24 cellular contexts compared by ENCODE assay signal in the genomic region with DNA sequence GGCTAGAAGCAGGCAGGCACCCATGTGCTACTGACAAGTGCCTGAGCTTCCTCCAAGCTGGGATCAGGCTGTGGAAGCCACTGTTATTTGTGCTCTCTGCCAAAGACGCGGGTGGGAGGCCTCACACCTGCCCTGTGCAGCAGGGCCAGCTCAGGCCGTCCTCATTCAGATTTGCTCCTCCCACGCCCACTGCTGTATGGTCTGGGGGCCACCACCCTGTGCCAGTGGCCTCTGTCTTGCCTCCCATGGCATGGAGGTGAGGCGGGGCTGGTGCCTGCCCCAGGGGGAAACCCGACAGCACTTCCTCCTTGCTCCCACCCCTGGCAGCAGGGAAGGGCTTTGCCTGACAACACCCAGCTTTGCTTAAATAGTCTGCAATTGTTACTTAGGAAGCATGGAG.
"Had no signal": no experiment of that assay in that cellular context is flagged by ENCODE, and none has a peak within 500 bp of the region (broad histone marks: within the 10 kb centered on the region; RNA-seq: fewer than 3 reads in every experiment).

No MANE protein-coding gene starts in this region.

- H3K27ac Mint-ChIP-seq: activated CD8-positive, alpha-beta T cell treated with anti-CD3 and anti-CD28 coated beads for 36 hours; activated naive CD4-positive, alpha-beta T cell treated with anti-CD3 and anti-CD28 coated beads, Interleukin-2, amount 10 ng/mL, durations not matched to agents 7 days and 5 days; activated naive CD8-positive, alpha-beta T cell treated with anti-CD3 and anti-CD28 coated beads, Interleukin-2, amount 10 ng/mL, durations not matched to agents 7 days and 5 days; activated T-cell treated with anti-CD3 and anti-CD28 coated beads, Interleukin-2, amount 50 U/mL, for 72 hours; activated T-helper 2 cell treated with anti-CD3 and anti-CD28 coated beads, Interferon-gamma antibody, Interleukin-2, Interleukin-4, amounts not matched to agents 10 μg/mL and 5 μg/mL and 100 μg/mL, durations not matched to agents 14 hours and 24 hours and 36 hours; T-helper 17 cell had no signal

- H3K27me3 ChIP-seq: adrenal gland had no signal

- H3K9me3 ChIP-seq: adrenal gland had no signal

- H3K36me3 Mint-ChIP-seq: activated naive CD4-positive, alpha-beta T cell treated with anti-CD3 and anti-CD28 coated beads, Interleukin-2, amount 10 ng/mL, durations not matched to agents 7 days and 5 days; activated naive CD8-positive, alpha-beta T cell treated with anti-CD3 and anti-CD28 coated beads, Interleukin-2, amount 10 ng/mL, durations not matched to agents 7 days and 5 days had no signal

- H3K4me3 Mint-ChIP-seq: activated CD8-positive, alpha-beta T cell treated with anti-CD3 and anti-CD28 coated beads for 36 hours; activated naive CD4-positive, alpha-beta T cell treated with anti-CD3 and anti-CD28 coated beads, Interleukin-2, amount 10 ng/mL, durations not matched to agents 7 days and 5 days; activated naive CD8-positive, alpha-beta T cell treated with anti-CD3 and anti-CD28 coated beads, Interleukin-2, amount 10 ng/mL, durations not matched to agents 7 days and 5 days; activated T-cell treated with anti-CD3 and anti-CD28 coated beads, Interleukin-2, amount 50 U/mL, for 72 hours; T-helper 17 cell had no signal

- H3K4me1 ChIP-seq: adrenal gland had no signal

- H3K27ac ChIP-seq: adrenal gland, VCaP had no signal

- H3K36me3 ChIP-seq: adrenal gland had no signal

- H3K4me3 ChIP-seq: adrenal gland, K562 had no signal

- DNase-seq: activated CD4-positive, alpha-beta T cell treated with anti-CD3 and anti-CD28 coated beads for 4 hours; activated CD8-positive, alpha-beta memory T cell treated with anti-CD3 and anti-CD28 coated beads, Interleukin-2, amount 50 U/mL, for 4 hours; activated CD8-positive, alpha-beta T cell treated with anti-CD3 and anti-CD28 coated beads for 36 hours; activated gamma-delta T cell treated with Interleukin-2 at 50 U/mL for 16 hours; activated naive CD4-positive, alpha-beta T cell treated with anti-CD3 and anti-CD28 coated beads, Interleukin-2, amount 10 ng/mL, durations not matched to agents 7 days and 5 days; activated naive CD8-positive, alpha-beta T cell treated with anti-CD3 and anti-CD28 coated beads, Interleukin-2, amount 10 ng/mL, durations not matched to agents 7 days and 5 days; activated T-cell treated with anti-CD3 and anti-CD28 coated beads, Interleukin-2, amount 50 U/mL, for 72 hours; adrenal gland; anterior cingulate cortex; Karpas-422; MM.1S; NCI-H1105; NCI-H1436; NCI-H1694 treated with DMSO at 0.1 percent for 48 hours; NCI-H2029 treated with DMSO at 0.1 percent for 48 hours; NCI-H345; NCI-H510A; NCI-H526 treated with DMSO at 0.1 percent for 48 hours; SIG-M5; T-helper 17 cell; T1000 had no signal

- H3K27me3 Mint-ChIP-seq: activated CD8-positive, alpha-beta T cell treated with anti-CD3 and anti-CD28 coated beads for 36 hours; activated naive CD4-positive, alpha-beta T cell treated with anti-CD3 and anti-CD28 coated beads, Interleukin-2, amount 10 ng/mL, durations not matched to agents 7 days and 5 days; activated naive CD8-positive, alpha-beta T cell treated with anti-CD3 and anti-CD28 coated beads, Interleukin-2, amount 10 ng/mL, durations not matched to agents 7 days and 5 days; T-helper 17 cell had no signal

- H3K4me1 Mint-ChIP-seq: activated naive CD4-positive, alpha-beta T cell treated with anti-CD3 and anti-CD28 coated beads, Interleukin-2, amount 10 ng/mL, durations not matched to agents 7 days and 5 days; activated naive CD8-positive, alpha-beta T cell treated with anti-CD3 and anti-CD28 coated beads, Interleukin-2, amount 10 ng/mL, durations not matched to agents 7 days and 5 days; T-helper 17 cell had no signal
